Comparison of ENCODE assay signal across 8 cellular contexts in the genomic region with DNA sequence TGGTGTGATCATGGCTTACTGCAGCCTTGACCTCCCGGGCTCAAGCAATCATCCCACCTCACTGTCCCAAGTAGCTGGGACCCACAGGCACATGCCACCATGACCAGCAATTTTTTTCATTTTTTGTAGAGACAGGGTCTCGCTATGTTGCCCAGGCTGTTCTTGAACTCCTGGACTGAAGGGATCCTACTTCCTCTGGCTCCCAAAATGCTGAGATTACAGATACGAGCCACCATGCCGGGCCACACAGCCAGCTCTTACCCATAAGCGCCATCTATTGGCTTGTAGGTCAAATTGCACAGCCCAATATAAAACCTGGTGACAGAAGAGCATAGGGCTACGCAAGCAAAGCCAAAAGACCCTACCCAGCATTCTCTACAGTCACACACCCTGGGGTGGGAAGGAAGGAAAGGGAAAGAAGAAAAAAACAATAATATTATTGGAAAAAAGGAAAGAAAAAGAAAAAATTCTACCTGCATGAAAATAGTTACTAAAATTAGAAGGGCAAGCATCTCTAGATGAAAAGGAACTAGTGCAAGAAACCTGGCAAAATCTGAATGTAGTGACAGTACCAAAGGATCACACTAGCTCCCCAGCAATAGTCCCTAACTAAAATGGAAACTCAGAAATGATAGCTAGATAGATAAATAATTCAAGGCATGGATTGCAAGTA. TPM values are rescaled to one million over a fixed set of nuclear protein-coding genes. Genes with fewer than 3 reads are reported as not detected.
A peak's percentile ranks its signal among the peaks of the same experiment; 100 is the strongest.
DNase-seq lines count a peak whose midpoint lies in the region; ATAC-seq and TF ChIP-seq lines count a peak whose summit lies in the region.

No MANE protein-coding gene starts in this region.

- TF ChIP-seq EP300 in stomach (IDR thresholded peaks at IDR 0.05), result no peak

- H3K4me3 ChIP-seq in Panc1 (ENCODE audit: low read depth in 2 of 2, low read length in 2 of 2), result no peak overlapping the region
- H3K4me3 ChIP-seq in stomach, result no peak overlapping the region
- H3K4me3 ChIP-seq in lower leg skin (ENCODE audit: low read depth, poor library complexity, severe bottlenecking), result no peak overlapping the region

- POLR2A ChIA-PET in Panc1 (lab: Charles Lee), result no interaction called here

- no peak for TF ChIP-seq POLR2A in stomach (IDR thresholded peaks at IDR 0.05)
- TF ChIP-seq POLR2A in lower leg skin (IDR thresholded peaks at IDR 0.05), result no peak

- no peak overlapping the region for H3K27ac ChIP-seq in Panc1 (ENCODE audit: low read length)
- H3K27ac ChIP-seq in stomach, result no peak overlapping the region

- peak; percentile 77 for DNase-seq in DMS53 (lab: John Stamatoyannopoulos, UW)
- DNase-seq in HT-29 (ENCODE audit: low spot score), result peak; percentile 35
- peak; percentile 35 for DNase-seq in Panc1 (ENCODE audit: low read depth, low spot score)
- peak; percentile 49 for DNase-seq in dedifferentiated amniotic fluid mesenchymal stem cell (ENCODE audit: extremely low spot score)
- DNase-seq in mesothelial cell of epicardium (ENCODE audit: low spot score in 2 of 2, unreplicated experiment in 2 of 2), result no peak
- DNase-seq in stomach, result no peak
- no peak for DNase-seq in lower leg skin (ENCODE audit: low spot score in 2 of 2)

- no peak overlapping the region for H3K4me3 Mint-ChIP-seq in mesothelial cell of epicardium

- H3K27me3 ChIP-seq in Panc1 (ENCODE audit: control insufficient read depth, insufficient read depth, low read length), result no peaks in the 10 kb centered on the region
- H3K27me3 ChIP-seq in stomach, result peaks cover 0 to 6% (median 0%) of the 10 kb centered on the region in 3 donors

- peaks cover 47% of the 10 kb centered on the region for H3K27me3 Mint-ChIP-seq in mesothelial cell of epicardium (ENCODE audit: low read depth)

- H3K9me3 ChIP-seq in Panc1 (ENCODE audit: control insufficient read depth, insufficient read depth, low read depth, low read length) (no peaks in the 10 kb centered on the region), stomach (no peaks in the 10 kb centered on the region)

- H3K27ac Mint-ChIP-seq in mesothelial cell of epicardium, result no peak overlapping the region

- intact Hi-C loops in Panc1 (cut with micrococcal nuclease; ENCODE audit: unreplicated experiment), result loop anchor here (2.0 kb wide), 1 partner anchor 262 kb away; no protein-coding TSS in a partner anchor
- intact Hi-C loops in stomach (cut with DNase I; ENCODE audit: low total_unique reads), result no loop called here
- intact Hi-C loops in lower leg skin (cut with DNase I; ENCODE audit: low total_unique reads), result no loop called here

- H3K36me3 ChIP-seq in Panc1 (ENCODE audit: control insufficient read depth, insufficient read depth, low read length), result no peaks in the 10 kb centered on the region
- H3K36me3 ChIP-seq in stomach, result no peaks in the 10 kb centered on the region

- in situ Hi-C loops in Panc1 (cut with HindIII; ENCODE audit: low pct_unique_long_range_greater_than_20kb, low sequenced_read_pairs), result no loop called here

- WGBS in stomach, 5 donors, result 28 to 40% (median 37%) methylated on average over 6 of the region's 6 CpGs
- whole genome bisulfite sequencing in lower leg skin, 2 donors, result 28 to 39% methylated on average over 6 of the region's 6 CpGs

- peak; percentile 91 for TF ChIP-seq CTCF in Panc1 (IDR thresholded peaks at IDR 0.05)
- peak; percentile 28 for TF ChIP-seq CTCF in mesothelial cell of epicardium (IDR thresholded peaks at IDR 0.05; ENCODE audit: unreplicated experiment)
- peak in 1 of 7 experiments; percentile 29 for TF ChIP-seq CTCF in stomach (IDR thresholded peaks at IDR 0.05)
- no peak for TF ChIP-seq CTCF in lower leg skin (IDR thresholded peaks at IDR 0.05)

- BruUV-seq in Panc1 (replicated peaks; lab: Mats Ljungman, UMichigan), result no TSS peak

- no peaks in the 10 kb centered on the region for H3K4me1 ChIP-seq in Panc1 (ENCODE audit: control insufficient read depth, insufficient read depth, low read length)
- no peaks in the 10 kb centered on the region for H3K4me1 ChIP-seq in stomach

- CTCF ChIA-PET in Panc1 (lab: Charles Lee), result interaction anchor here (0.6 to 1.3 kb wide), 4 partner anchors 23 to 271 kb away, joined by 3 to 7 read pairs (median 6); no protein-coding TSS in a partner anchor

- H3K4me1 Mint-ChIP-seq in mesothelial cell of epicardium, result no peaks in the 10 kb centered on the region

- no peaks in the 10 kb centered on the region for H3K36me3 Mint-ChIP-seq in mesothelial cell of epicardium

- H3K9me3 Mint-ChIP-seq in mesothelial cell of epicardium, result peaks cover 12% of the 10 kb centered on the region

- ATAC-seq in GM19372 (IDR thresholded peaks at IDR 0.05; ENCODE audit: low read depth, unreplicated experiment) (peak; percentile 82), Panc1 (peak; percentile 82)

RNA-seq across cellular contexts. Expression of a gene that starts 29.4 kb away (rescaled TPM):
- total RNA-seq in HT-29 (2014; rRNA removed; shearing (Covaris generic)), result not detected in 2 replicates
- not detected for total RNA-seq in Panc1 (2021; ENCODE audit: unreplicated experiment)
- polyA plus RNA-seq in Panc1 (2012; ENCODE audit: insufficient read length), result not detected
- total RNA-seq in mesothelial cell of epicardium, result 2.0 to 2.4 TPM (median 2.3 TPM) in 3 replicates
- 10 to 100 TPM in 2 of 5 donors, 1 to 10 TPM in 2, not detected in 1; 2.2 to 13.0 (median 8.7) TPM for total RNA-seq in stomach
- polyA plus RNA-seq in stomach, result 1 to 10 TPM in 2 of 3 donors, under 1 TPM in 1; 0.80 to 6.2 (median 3.1) TPM
- 1 to 10 TPM in 3 of 4 donors, under 1 TPM in 1; 0.47 to 6.7 (median 3.8) TPM for total RNA-seq in lower leg skin

Comparison
In these comparisons a context has a peak if more than half of its experiments do, and no peak if none do; other contexts are left out.
1. DNase-seq: peak in DMS53 (single experiment), HT-29 (single experiment), Panc1 (single experiment) and dedifferentiated amniotic fluid mesenchymal stem cell (single experiment); none in mesothelial cell of epicardium (0 of 2), stomach (single experiment) and lower leg skin (0 of 2).
2. CTCF ChIP-seq: peak in Panc1 (single experiment) and mesothelial cell of epicardium (single experiment); none in lower leg skin (0 of 3).